In genomic region chr6:163179721-163180120, GRCh38 we compare ENCODE assay signal across 22 cellular contexts.
"Had no signal": no experiment of that assay in that cellular context is flagged by ENCODE, and none has a peak within 500 bp of the region (broad histone marks: within the 10 kb centered on the region; RNA-seq: fewer than 3 reads in every experiment).

No MANE protein-coding gene starts in this region.

- DNase-seq: effector CD8-positive, alpha-beta T cell; endodermal cell; foreskin keratinocyte; heart left ventricle; left ventricle myocardium superior; lower lobe of right lung; naive thymus-derived CD8-positive, alpha-beta T cell; nephron progenitor cell; nucleus accumbens; sigmoid colon; stimulated activated CD4-positive, alpha-beta T cell treated with anti-CD3 and anti-CD28 coated beads, Interleukin-2, amount 100 ng/mL, for 24 hours; stimulated activated CD4-positive, alpha-beta T cell treated with anti-CD3 and anti-CD28 coated beads, Interleukin-4, amount 100 ng/mL, for 4 hours; stimulated activated naive CD8-positive, alpha-beta T cell treated with anti-CD3 and anti-CD28 coated beads, Interleukin-15, Interleukin-2, amounts not matched to agents 100 U/mL and 50 U/mL, for 24 hours; transverse colon had no signal

- H3K27ac ChIP-seq: epithelial cell of prostate, esophagus muscularis mucosa, foreskin keratinocyte, gastroesophageal sphincter, heart left ventricle, hepatocyte, lower lobe of right lung, prostate gland, right atrium auricular region, sigmoid colon, transverse colon, vagina had no signal

- ATAC-seq: foreskin keratinocyte; gastroesophageal sphincter; heart left ventricle; left ventricle myocardium superior; lower lobe of right lung; naive thymus-derived CD8-positive, alpha-beta T cell; stimulated activated memory B cell treated with anti-CD40 and anti-IgM and Interleukin-4, amounts not matched to agents 10 μg/mL and 1 μg/mL and 100 μg/mL, for 72 hours; stimulated activated naive CD8-positive, alpha-beta T cell treated with anti-CD3 and anti-CD28 coated beads, Interleukin-15, Interleukin-2, amounts not matched to agents 100 U/mL and 50 U/mL, for 24 hours had no signal
